Comparison of ENCODE assay signal across 22 cellular contexts in the genomic region with DNA sequence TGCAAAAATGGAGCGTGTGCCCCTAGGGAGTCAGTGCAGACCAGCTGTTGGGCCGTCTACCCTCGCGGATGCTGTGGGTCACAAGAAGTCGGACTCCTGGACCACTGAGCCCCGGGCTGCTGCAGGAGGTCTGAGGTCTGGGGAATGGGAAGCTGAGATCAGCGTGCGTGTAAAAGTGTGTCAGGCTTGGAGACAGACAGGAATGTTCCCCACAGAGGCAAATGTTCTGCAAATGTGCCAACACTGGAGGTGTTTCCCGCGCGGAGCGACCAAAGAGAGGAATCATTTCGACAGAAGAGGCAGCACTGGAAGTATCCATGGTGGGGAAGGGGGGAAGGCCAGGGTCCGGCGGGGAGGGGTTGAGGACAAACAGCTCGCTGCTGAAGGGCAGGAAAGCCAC.
"Had no signal": no experiment of that assay in that cellular context is flagged by ENCODE, and none has a peak within 500 bp of the region (broad histone marks: within the 10 kb centered on the region; RNA-seq: fewer than 3 reads in every experiment).

No MANE protein-coding gene starts in this region.

- H3K4me1 Mint-ChIP-seq: endodermal cell had no signal

- H3K4me1 ChIP-seq: colonic mucosa, esophagus muscularis mucosa, esophagus squamous epithelium, foreskin keratinocyte, gastrocnemius medialis, gastroesophageal sphincter had no signal

- H3K27me3 ChIP-seq: colonic mucosa, esophagus squamous epithelium, foreskin keratinocyte, gastrocnemius medialis had no signal

- H3K36me3 ChIP-seq: colonic mucosa, esophagus muscularis mucosa, esophagus squamous epithelium, gastrocnemius medialis, gastroesophageal sphincter had no signal

- H3K27ac Mint-ChIP-seq: dendritic cell treated with granulocyte-macrophage colony-stimulating factor and Interleukin-4, amounts not matched to agents 40 ng/mL and 50 ng/mL, for 4 days; effector memory CD8-positive, alpha-beta T cell; endodermal cell had no signal

- H3K27ac ChIP-seq: colonic mucosa, coronary artery, dorsolateral prefrontal cortex, epithelial cell of prostate, esophagus muscularis mucosa, esophagus squamous epithelium, foreskin keratinocyte, gastrocnemius medialis, gastroesophageal sphincter had no signal

- DNase-seq: colonic mucosa; cortex of kidney; dermis blood vessel endothelial cell; dorsolateral prefrontal cortex; effector CD4-positive, alpha-beta T cell; effector CD8-positive, alpha-beta T cell; effector memory CD4-positive, alpha-beta T cell; effector memory CD8-positive, alpha-beta T cell; endodermal cell; erythroblast; esophagus squamous epithelium; foreskin fibroblast; foreskin keratinocyte; foreskin melanocyte; gastrocnemius medialis; glutamatergic neuron had no signal

- H3K9me3 ChIP-seq: colonic mucosa, esophagus muscularis mucosa, gastrocnemius medialis, gastroesophageal sphincter had no signal

- H3K4me3 Mint-ChIP-seq: dendritic cell treated with granulocyte-macrophage colony-stimulating factor and Interleukin-4, amounts not matched to agents 40 ng/mL and 50 ng/mL, for 4 days; effector memory CD8-positive, alpha-beta T cell; endodermal cell had no signal

- H3K9me3 Mint-ChIP-seq: dendritic cell treated with granulocyte-macrophage colony-stimulating factor and Interleukin-4, amounts not matched to agents 40 ng/mL and 50 ng/mL, for 4 days; endodermal cell had no signal

- H3K4me3 ChIP-seq: colonic mucosa, coronary artery, dorsolateral prefrontal cortex, esophagus muscularis mucosa, esophagus squamous epithelium, gastrocnemius medialis, gastroesophageal sphincter had no signal

- ATAC-seq: effector memory CD8-positive, alpha-beta T cell; esophagus mucosa; foreskin keratinocyte; gastrocnemius medialis; gastroesophageal sphincter had no signal
